Comparison of ENCODE assay signal across 12 cellular contexts in the genomic region with DNA sequence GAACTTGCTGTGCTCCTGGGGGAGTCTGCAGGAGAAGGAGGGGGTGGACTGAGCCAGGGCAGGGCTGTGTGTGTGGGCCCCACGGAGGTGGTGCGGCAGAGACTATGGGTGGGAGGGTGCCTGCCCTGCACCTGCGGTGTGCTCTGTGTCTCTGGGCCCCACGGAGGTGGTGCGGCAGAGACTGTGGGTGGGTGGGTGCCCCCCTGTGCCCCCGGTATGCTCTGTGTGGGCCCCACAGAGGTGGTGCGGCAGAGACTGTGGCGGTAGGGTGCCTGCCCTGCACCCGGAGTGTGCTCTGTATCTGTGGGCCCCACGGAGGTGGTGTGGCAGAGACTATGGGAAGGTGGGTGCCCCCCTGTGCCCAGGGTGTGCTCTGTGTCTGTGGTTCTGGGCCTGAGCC.
A peak's percentile ranks its signal among the peaks of the same experiment; 100 is the strongest.
DNase-seq lines count a peak whose midpoint lies in the region; ATAC-seq and TF ChIP-seq lines count a peak whose summit lies in the region.
"Had no signal": no experiment of that assay in that cellular context is flagged by ENCODE, and none has a peak within 500 bp of the region (broad histone marks: within the 10 kb centered on the region; RNA-seq: fewer than 3 reads in every experiment).

No MANE protein-coding gene starts in this region.

- intact Hi-C loops in activated CD8-positive, alpha-beta T cell treated with anti-CD3 and anti-CD28 coated beads for 36 hours (cut with micrococcal nuclease), result no loop called here

- no peaks in the 10 kb centered on the region for H3K4me1 ChIP-seq in HEK293 (ENCODE audit: control insufficient read depth, insufficient read depth, low read length)
- peaks cover 8% of the 10 kb centered on the region for H3K4me1 ChIP-seq in ectodermal cell (ENCODE audit: control insufficient read depth, insufficient read depth, low read length)

- peaks cover 26% of the 10 kb centered on the region for H3K9me3 Mint-ChIP-seq in activated CD8-positive, alpha-beta T cell treated with anti-CD3 and anti-CD28 coated beads for 36 hours
- peaks cover 3% of the 10 kb centered on the region for H3K9me3 Mint-ChIP-seq in progenitor cell of endocrine pancreas (ENCODE audit: low read depth)

- no peaks in the 10 kb centered on the region for H3K27me3 ChIP-seq in ectodermal cell (ENCODE audit: control insufficient read depth, insufficient read depth, low read length, poor library complexity, severe bottlenecking)
- H3K27me3 ChIP-seq: right lobe of liver had no signal

- H3K36me3 ChIP-seq in HEK293 (ENCODE audit: control insufficient read depth in 2 of 2, insufficient read depth in 1 of 2, low read length in 2 of 2), result peaks cover 0 to 34% of the 10 kb centered on the region in 2 experiments; a peak in 1 of 3 replicates
- peaks cover 14% of the 10 kb centered on the region for H3K36me3 ChIP-seq in ectodermal cell (ENCODE audit: control insufficient read depth, insufficient read depth, low read length)

- POLR2A ChIA-PET in HEK293 (lab: Yijun Ruan, JAX), result no interaction called here
- POLR2A ChIA-PET in activated CD8-positive, alpha-beta T cell treated with anti-CD3 and anti-CD28 coated beads for 36 hours (lab: Charles Lee), result no interaction called here

- TF ChIP-seq CTCF in HEK293 (tag by site-specific recombination; IDR thresholded peaks at IDR 0.05) (no peak), progenitor cell of endocrine pancreas (IDR thresholded peaks at IDR 0.05; ENCODE audit: unreplicated experiment) (no peak)
- TF ChIP-seq CTCF in activated CD8-positive, alpha-beta T cell treated with anti-CD3 and anti-CD28 coated beads for 36 hours (IDR thresholded peaks at IDR 0.05), result no peak

- H3K9me3 ChIP-seq in HEK293 (ENCODE audit: control insufficient read depth, insufficient read depth, low read depth, low read length) (no peaks in the 10 kb centered on the region), ectodermal cell (ENCODE audit: control insufficient read depth, low read length) (no peaks in the 10 kb centered on the region)
- H3K9me3 ChIP-seq: right lobe of liver had no signal

- peaks cover 82% of the 10 kb centered on the region for H3K36me3 Mint-ChIP-seq in activated CD8-positive, alpha-beta T cell treated with anti-CD3 and anti-CD28 coated beads for 36 hours (ENCODE audit: low read depth)
- peaks cover 34% of the 10 kb centered on the region for H3K36me3 Mint-ChIP-seq in progenitor cell of endocrine pancreas (ENCODE audit: insufficient read depth)

- no peak overlapping the region for H3K4me3 ChIP-seq in HEK293 (ENCODE audit: low read depth, low read length)
- no peak overlapping the region for H3K4me3 ChIP-seq in ectodermal cell (ENCODE audit: insufficient read depth, low read depth, low read length)
- H3K4me3 ChIP-seq: right lobe of liver had no signal

- 79 to 81% methylated on average over 10 of the region's 10 CpGs for WGBS in ectodermal cell, 2 experiments

- peak overlapping the region; percentile 90 for H3K27ac Mint-ChIP-seq in activated CD8-positive, alpha-beta T cell treated with anti-CD3 and anti-CD28 coated beads for 36 hours
- peak overlapping the region; percentile 92 for H3K27ac Mint-ChIP-seq in progenitor cell of endocrine pancreas

- H3K4me3 Mint-ChIP-seq in activated CD8-positive, alpha-beta T cell treated with anti-CD3 and anti-CD28 coated beads for 36 hours, result peak overlapping the region; percentile 32
- no peak overlapping the region for H3K4me3 Mint-ChIP-seq in progenitor cell of endocrine pancreas (ENCODE audit: low read depth)
- H3K4me3 Mint-ChIP-seq: CD14-positive monocyte had no signal

- no peaks in the 10 kb centered on the region for H3K27me3 Mint-ChIP-seq in activated CD8-positive, alpha-beta T cell treated with anti-CD3 and anti-CD28 coated beads for 36 hours
- H3K27me3 Mint-ChIP-seq in progenitor cell of endocrine pancreas, result no peaks in the 10 kb centered on the region

- H3K27ac ChIP-seq in HEK293 (ENCODE audit: extremely low read depth, low read depth, low read length), result no peak overlapping the region
- peak overlapping the region; percentile 16 for H3K27ac ChIP-seq in ectodermal cell (ENCODE audit: insufficient read depth, low read depth, low read length, poor library complexity, severe bottlenecking)
- H3K27ac ChIP-seq: right lobe of liver had no signal

- no peak for DNase-seq in activated CD8-positive, alpha-beta T cell treated with anti-CD3 and anti-CD28 coated beads for 36 hours
- DNase-seq in progenitor cell of endocrine pancreas (ENCODE audit: low spot score, unreplicated experiment) (no peak), NCI-H345 (lab: John Stamatoyannopoulos, UW) (no peak), NCI-H1092 (lab: John Stamatoyannopoulos, UW) (no peak)
- DNase-seq: NCI-H2171, right lobe of liver, T1000 had no signal

- ATAC-seq in activated CD8-positive, alpha-beta T cell treated with anti-CD3 and anti-CD28 coated beads for 36 hours, result peak; percentile 23
- no peak for ATAC-seq in GM18520 (IDR thresholded peaks at IDR 0.05; ENCODE audit: unreplicated experiment)
- no peak for ATAC-seq in GM21576 (IDR thresholded peaks at IDR 0.05; ENCODE audit: unreplicated experiment)

- H3K4me1 Mint-ChIP-seq in activated CD8-positive, alpha-beta T cell treated with anti-CD3 and anti-CD28 coated beads for 36 hours (ENCODE audit: low read depth), result peaks cover 45% of the 10 kb centered on the region
- H3K4me1 Mint-ChIP-seq in progenitor cell of endocrine pancreas (ENCODE audit: low read depth), result peaks cover 7% of the 10 kb centered on the region

- CTCF ChIA-PET in HEK293 (lab: Yijun Ruan, JAX), result no interaction called here
- CTCF ChIA-PET in activated CD8-positive, alpha-beta T cell treated with anti-CD3 and anti-CD28 coated beads for 36 hours (lab: Charles Lee), result no interaction called here

TF ChIP-seq in HEK293, 187 proteins besides CTCF, POLR2A, EP300 and RAD21:
- TF ChIP-seq EGR2 (tag by site-specific recombination; IDR thresholded peaks at IDR 0.05; ENCODE audit: low read depth) (peak; percentile 83), ZNF366 (tag by site-specific recombination; conservative IDR thresholded peaks at IDR 0.05) (no peak), ZFHX2 (tag by site-specific recombination; conservative IDR thresholded peaks at IDR 0.05) (peak; percentile 94), ZFP69B (tag by site-specific recombination; IDR thresholded peaks at IDR 0.05) (peak; percentile 35; the same call in 1 of the 2 replicates), ZNF670 (tag by site-specific recombination; IDR thresholded peaks at IDR 0.05; ENCODE audit: low read depth) (no peak), ZIC2 (tag by site-specific recombination; IDR thresholded peaks at IDR 0.05) (peak; percentile 72)
- TF ChIP-seq, protein P1, sequence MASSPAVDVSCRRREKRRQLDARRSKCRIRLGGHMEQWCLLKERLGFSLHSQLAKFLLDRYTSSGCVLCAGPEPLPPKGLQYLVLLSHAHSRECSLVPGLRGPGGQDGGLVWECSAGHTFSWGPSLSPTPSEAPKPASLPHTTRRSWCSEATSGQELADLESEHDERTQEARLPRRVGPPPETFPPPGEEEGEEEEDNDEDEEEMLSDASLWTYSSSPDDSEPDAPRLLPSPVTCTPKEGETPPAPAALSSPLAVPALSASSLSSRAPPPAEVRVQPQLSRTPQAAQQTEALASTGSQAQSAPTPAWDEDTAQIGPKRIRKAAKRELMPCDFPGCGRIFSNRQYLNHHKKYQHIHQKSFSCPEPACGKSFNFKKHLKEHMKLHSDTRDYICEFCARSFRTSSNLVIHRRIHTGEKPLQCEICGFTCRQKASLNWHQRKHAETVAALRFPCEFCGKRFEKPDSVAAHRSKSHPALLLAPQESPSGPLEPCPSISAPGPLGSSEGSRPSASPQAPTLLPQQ (tag by site-specific recombination; IDR thresholded peaks at IDR 0.05), result 0 out of 2 replicates have a peak, but pooled peaks have one; percentile 40
TF ChIP-seq in HEK293: peak in this region for 5.
